Comparison of ENCODE assay signal across 25 cellular contexts in the genomic region with DNA sequence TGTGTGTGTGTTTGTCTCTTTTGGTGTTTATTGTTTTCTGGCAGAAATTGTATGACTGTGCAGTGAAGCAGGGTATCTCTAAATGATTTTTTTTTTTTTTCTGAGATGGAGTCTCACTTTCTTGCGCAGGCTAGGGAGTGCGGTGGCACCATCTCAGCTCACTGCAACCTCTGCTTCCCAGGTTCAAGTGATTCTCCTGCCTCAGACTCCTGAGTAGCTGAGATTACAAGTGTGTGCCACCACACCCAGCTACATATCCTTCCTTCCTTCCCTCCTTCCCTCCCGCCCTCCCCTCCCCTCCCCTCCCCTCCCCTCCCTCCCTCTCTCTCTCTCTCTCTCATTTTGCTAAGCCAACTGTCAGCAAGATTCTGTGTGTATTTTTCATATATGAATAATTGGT.
"Had no signal": no experiment of that assay in that cellular context is flagged by ENCODE, and none has a peak within 500 bp of the region (broad histone marks: within the 10 kb centered on the region; RNA-seq: fewer than 3 reads in every experiment).

No MANE protein-coding gene starts in this region.

- H3K36me3 ChIP-seq: breast epithelium, SJSA1 had no signal

- H3K27me3 ChIP-seq: breast epithelium, SJSA1 had no signal

- H3K9me3 ChIP-seq: breast epithelium, SJSA1 had no signal

- H3K27ac ChIP-seq: breast epithelium, SJSA1 had no signal

- H3K4me1 ChIP-seq: breast epithelium had no signal

- ATAC-seq: activated CD4-positive, CD25-positive, alpha-beta regulatory T cell treated with anti-CD3 and anti-CD28 coated beads, Interleukin-2, amount 50 U/mL, for 24 hours; activated CD8-positive, alpha-beta memory T cell treated with anti-CD3 and anti-CD28 coated beads, Interleukin-2, amount 10 ng/mL, durations not matched to agents 7 days and 5 days had no signal

- DNase-seq: activated CD4-positive, alpha-beta T cell treated with anti-CD3 and anti-CD28 coated beads for 48 hours; activated CD4-positive, alpha-beta T cell treated with anti-CD3 and anti-CD28 coated beads, Interleukin-2, amount 50 U/mL, for 48 hours; activated CD8-positive, alpha-beta memory T cell treated with anti-CD3 and anti-CD28 coated beads, Interleukin-2, amount 10 ng/mL, durations not matched to agents 7 days and 5 days; activated effector memory CD4-positive, alpha-beta T cell treated with Interleukin-2 at 50 U/mL for 16 hours; activated naive CD4-positive, alpha-beta T cell; activated T-cell treated with anti-CD3 and anti-CD28 coated beads, Interleukin-2, amount 50 U/mL, for 24 hours; aorta; caudate nucleus; Kasumi-1; NCI-H1048; NCI-H146; NCI-H187 treated with DMSO at 0.1 percent for 48 hours; NCI-H2081 treated with DMSO at 0.1 percent for 48 hours; NCI-H2227 treated with DMSO at 0.1 percent for 48 hours; NCI-H446 treated with DMSO at 0.1 percent for 48 hours; NCI-H526; NCI-H82; SHP77 had no signal

- H3K9me3 Mint-ChIP-seq: activated naive CD4-positive, alpha-beta T cell treated with anti-CD3 and anti-CD28 coated beads, Interleukin-2, amount 50 U/mL, for 24 hours; activated T-cell treated with anti-CD3 and anti-CD28 coated beads, Interleukin-2, amount 50 U/mL, for 24 hours; activated T-helper 1 cell treated with anti-CD3 and anti-CD28 coated beads, Interleukin-12 subunit alpha, Interleukin-12 subunit beta, Interleukin-2, Interleukin-4 antibody, amounts not matched to agents 30 ng/mL and 10 ng/mL and 1 ng/mL, durations not matched to agents 14 hours and 24 hours and 36 hours; T-helper 1 cell treated with Interleukin-12 subunit alpha and Interleukin-12 subunit beta and Interleukin-4 antibody, amounts not matched to agents 30 μg/mL and 1 μg/mL, for 36 hours had no signal

- H3K4me3 Mint-ChIP-seq: activated CD8-positive, alpha-beta memory T cell treated with anti-CD3 and anti-CD28 coated beads, Interleukin-2, amount 10 ng/mL, durations not matched to agents 7 days and 5 days; activated naive CD4-positive, alpha-beta T cell treated with anti-CD3 and anti-CD28 coated beads, Interleukin-2, amount 50 U/mL, for 24 hours; activated T-cell treated with anti-CD3 and anti-CD28 coated beads, Interleukin-2, amount 50 U/mL, for 24 hours; activated T-helper 1 cell treated with anti-CD3 and anti-CD28 coated beads, Interleukin-12 subunit alpha, Interleukin-12 subunit beta, Interleukin-2, Interleukin-4 antibody, amounts not matched to agents 30 ng/mL and 10 ng/mL and 1 ng/mL, durations not matched to agents 14 hours and 24 hours and 36 hours; T-helper 1 cell treated with Interleukin-12 subunit alpha and Interleukin-12 subunit beta and Interleukin-4 antibody, amounts not matched to agents 30 μg/mL and 1 μg/mL, for 36 hours had no signal

- H3K27me3 Mint-ChIP-seq: activated CD8-positive, alpha-beta memory T cell treated with anti-CD3 and anti-CD28 coated beads, Interleukin-2, amount 10 ng/mL, durations not matched to agents 7 days and 5 days; activated naive CD4-positive, alpha-beta T cell treated with anti-CD3 and anti-CD28 coated beads, Interleukin-2, amount 50 U/mL, for 24 hours; activated T-cell treated with anti-CD3 and anti-CD28 coated beads, Interleukin-2, amount 50 U/mL, for 24 hours had no signal

- H3K27ac Mint-ChIP-seq: activated CD8-positive, alpha-beta memory T cell treated with anti-CD3 and anti-CD28 coated beads, Interleukin-2, amount 10 ng/mL, durations not matched to agents 7 days and 5 days; activated naive CD4-positive, alpha-beta T cell treated with anti-CD3 and anti-CD28 coated beads, Interleukin-2, amount 50 U/mL, for 24 hours; activated T-cell treated with anti-CD3 and anti-CD28 coated beads, Interleukin-2, amount 50 U/mL, for 24 hours; activated T-helper 1 cell treated with anti-CD3 and anti-CD28 coated beads, Interleukin-12 subunit alpha, Interleukin-12 subunit beta, Interleukin-2, Interleukin-4 antibody, amounts not matched to agents 30 ng/mL and 10 ng/mL and 1 ng/mL, durations not matched to agents 14 hours and 24 hours and 36 hours; T-helper 1 cell treated with Interleukin-12 subunit alpha and Interleukin-12 subunit beta and Interleukin-4 antibody, amounts not matched to agents 30 μg/mL and 1 μg/mL, for 36 hours had no signal

- FAIRE-seq: RCC 7860 had no signal

- H3K4me3 ChIP-seq: breast epithelium, SJSA1 had no signal
